ENCODE assay signal across 9 cellular contexts in the genomic region with DNA sequence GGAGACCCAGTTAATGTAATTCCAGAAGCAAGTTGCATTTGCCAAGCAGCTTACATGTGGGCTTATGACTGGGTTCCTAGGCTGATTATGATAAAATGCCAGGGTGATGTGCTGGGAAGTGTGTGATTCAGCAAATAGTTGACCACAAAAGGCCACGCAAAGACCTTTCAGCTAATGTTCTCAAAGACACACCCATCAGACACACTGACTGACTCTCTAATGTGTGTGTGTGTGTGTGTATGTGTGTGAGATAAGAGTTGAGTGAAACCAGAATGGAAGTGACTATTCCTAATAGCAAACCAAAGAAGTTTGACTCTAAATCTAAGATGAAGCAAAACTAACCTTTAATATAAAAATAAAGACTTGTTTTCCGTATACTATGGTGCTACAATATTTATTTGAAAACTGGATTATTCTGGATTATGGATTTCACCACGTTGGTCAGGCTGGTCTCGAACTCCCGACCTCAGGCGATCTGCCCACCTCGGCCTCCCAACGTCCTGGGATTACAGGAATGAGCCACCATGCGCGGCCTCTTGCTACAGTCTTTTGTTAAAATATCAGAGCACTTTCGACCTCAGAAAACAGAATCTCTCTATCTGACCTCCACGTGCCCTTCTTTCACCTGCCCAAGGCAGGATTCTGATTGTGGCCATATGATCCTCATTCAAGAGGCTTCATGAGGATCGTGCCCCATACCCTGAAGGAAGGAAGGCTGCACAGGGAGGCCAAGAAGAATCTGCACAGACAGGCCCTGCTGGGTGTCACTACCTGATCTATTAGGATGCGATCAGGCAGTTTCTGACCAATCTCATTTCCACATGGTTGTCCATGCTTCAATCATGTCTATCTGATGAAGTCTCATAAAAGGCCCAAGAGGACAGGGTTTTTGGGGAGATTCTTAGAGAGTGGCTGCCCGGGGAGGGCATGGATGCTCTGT.
DNase-seq lines count a peak whose midpoint lies in the region; ATAC-seq and TF ChIP-seq lines count a peak whose summit lies in the region.
"Had no signal": no experiment of that assay in that cellular context is flagged by ENCODE, and none has a peak within 500 bp of the region (broad histone marks: within the 10 kb centered on the region; RNA-seq: fewer than 3 reads in every experiment).

No MANE protein-coding gene starts in this region.

- peaks cover 9% of the 10 kb centered on the region for H3K27me3 Mint-ChIP-seq in GM23338 (ENCODE audit: insufficient read depth, low read depth, poor library complexity)
- H3K27me3 Mint-ChIP-seq in activated B cell treated with CpG ODN at 0.5 μM for 24 hours = no peaks in the 10 kb centered on the region

- no peak overlapping the region for H3K4me3 ChIP-seq in GM23338
- H3K4me3 ChIP-seq: ascending aorta had no signal

- H3K36me3 Mint-ChIP-seq in GM23338 (ENCODE audit: low read depth) (peaks cover 16% of the 10 kb centered on the region), activated B cell treated with CpG ODN at 0.5 μM for 24 hours (ENCODE audit: low read depth) (peaks cover 76% of the 10 kb centered on the region)

- H3F3A ChIP-seq in GM23338 (replicated peaks; ENCODE audit: low read depth) = 0 out of 2 replicates have a peak, but pooled peaks cover 3% of the 10 kb centered on the region

- H3K4me1 Mint-ChIP-seq in GM23338 (peaks cover 11% of the 10 kb centered on the region), activated B cell treated with CpG ODN at 0.5 μM for 24 hours (peaks cover 9% of the 10 kb centered on the region)

- H3K27ac Mint-ChIP-seq in GM23338 = peak overlapping the region; percentile 74
- H3K27ac Mint-ChIP-seq in activated B cell treated with CpG ODN at 0.5 μM for 24 hours = peak overlapping the region; percentile 50

- no peak overlapping the region for H3K4me2 ChIP-seq in GM23338

- H3K9me2 ChIP-seq in GM23338 (ENCODE audit: insufficient read depth) = no peaks in the 10 kb centered on the region

- TF ChIP-seq CTCF in GM23338 (conservative IDR thresholded peaks at IDR 0.05; ENCODE audit: low read depth in 2 of 2) (no peak), activated B cell treated with CpG ODN at 0.5 μM for 24 hours (IDR thresholded peaks at IDR 0.05) (no peak)

- no peaks in the 10 kb centered on the region for H3K27me3 ChIP-seq in GM23338 (ENCODE audit: insufficient read depth)
- H3K27me3 ChIP-seq: ascending aorta had no signal

- POLR2A ChIA-PET in activated B cell treated with CpG ODN at 0.5 μM for 24 hours (lab: Charles Lee) = interaction anchor here (1.0 kb wide), 1 partner anchor 81 kb away, joined by 3 read pairs; no protein-coding TSS in a partner anchor

- no peaks in the 10 kb centered on the region for H4K20me1 ChIP-seq in GM23338 (replicated peaks; ENCODE audit: insufficient read depth)

- CTCF ChIA-PET in activated B cell treated with CpG ODN at 0.5 μM for 24 hours (lab: Charles Lee) = no interaction called here

- intact Hi-C loops in activated B cell treated with CpG ODN at 0.5 μM for 24 hours (cut with micrococcal nuclease) = no loop called here

- DNase-seq in 8988T (peak; percentile 53), GM23338 (ENCODE audit: low spot score) (no peak), activated B cell treated with CpG ODN at 0.5 μM for 24 hours (no peak), glomerular visceral epithelial cell (ENCODE audit: extremely low spot score) (peak; percentile 94), NCI-H2081 treated with DMSO at 0.1 percent for 48 hours (lab: John Stamatoyannopoulos, UW) (no peak), NCI-H128 (lab: John Stamatoyannopoulos, UW; ENCODE audit: unreplicated experiment) (no peak)

- 0 out of 2 replicates have a peak, but pooled peaks cover 5% of the 10 kb centered on the region for H3K36me3 ChIP-seq in GM23338 (ENCODE audit: insufficient read depth)

- H2AFZ ChIP-seq in GM23338 = no peak overlapping the region

- ATAC-seq in GM23338 (no peak), activated B cell treated with CpG ODN at 0.5 μM for 24 hours (ENCODE audit: low read depth) (no peak), HG03280 (IDR thresholded peaks at IDR 0.05; ENCODE audit: unreplicated experiment) (no peak), GM21825 (IDR thresholded peaks at IDR 0.05; ENCODE audit: unreplicated experiment) (no peak)

- no peak overlapping the region for H3K27ac ChIP-seq in GM23338 (ENCODE audit: low read depth)
- H3K27ac ChIP-seq: ascending aorta had no signal

- H3K4me3 Mint-ChIP-seq in GM23338 (no peak overlapping the region), activated B cell treated with CpG ODN at 0.5 μM for 24 hours (no peak overlapping the region)

- no peaks in the 10 kb centered on the region; the same call in 2 of the 3 replicates for H3K9me3 Mint-ChIP-seq in GM23338
- no peaks in the 10 kb centered on the region for H3K9me3 Mint-ChIP-seq in activated B cell treated with CpG ODN at 0.5 μM for 24 hours

- peaks cover 7% of the 10 kb centered on the region; the same call in 1 of the 2 replicates for H3K4me1 ChIP-seq in GM23338 (ENCODE audit: insufficient read depth)
- H3K4me1 ChIP-seq: ascending aorta had no signal

- H3K79me2 ChIP-seq in GM23338 (replicated peaks; ENCODE audit: insufficient read depth) = no peaks in the 10 kb centered on the region

TF ChIP-seq in GM23338, 12 proteins besides CTCF, POLR2A, EP300 and RAD21:
- TF ChIP-seq ZNF331 (CRISPR knock-in tag; IDR thresholded peaks at IDR 0.05; ENCODE audit: low read depth) = no peak
- TF ChIP-seq EZH2phosphoT487 (IDR thresholded peaks at IDR 0.05; ENCODE audit: unreplicated experiment) = no peak
- TF ChIP-seq POLR2AphosphoS5 (IDR thresholded peaks at IDR 0.05; ENCODE audit: low read depth) = no peak
- TF ChIP-seq ZNF114 (CRISPR knock-in tag; IDR thresholded peaks at IDR 0.05) = no peak
- TF ChIP-seq STAT1 (IDR thresholded peaks at IDR 0.05; ENCODE audit: unreplicated experiment) = no peak
- TF ChIP-seq CREB1 (CRISPR knock-in tag; IDR thresholded peaks at IDR 0.05; ENCODE audit: low read depth) = no peak
- TF ChIP-seq, protein P1, sequence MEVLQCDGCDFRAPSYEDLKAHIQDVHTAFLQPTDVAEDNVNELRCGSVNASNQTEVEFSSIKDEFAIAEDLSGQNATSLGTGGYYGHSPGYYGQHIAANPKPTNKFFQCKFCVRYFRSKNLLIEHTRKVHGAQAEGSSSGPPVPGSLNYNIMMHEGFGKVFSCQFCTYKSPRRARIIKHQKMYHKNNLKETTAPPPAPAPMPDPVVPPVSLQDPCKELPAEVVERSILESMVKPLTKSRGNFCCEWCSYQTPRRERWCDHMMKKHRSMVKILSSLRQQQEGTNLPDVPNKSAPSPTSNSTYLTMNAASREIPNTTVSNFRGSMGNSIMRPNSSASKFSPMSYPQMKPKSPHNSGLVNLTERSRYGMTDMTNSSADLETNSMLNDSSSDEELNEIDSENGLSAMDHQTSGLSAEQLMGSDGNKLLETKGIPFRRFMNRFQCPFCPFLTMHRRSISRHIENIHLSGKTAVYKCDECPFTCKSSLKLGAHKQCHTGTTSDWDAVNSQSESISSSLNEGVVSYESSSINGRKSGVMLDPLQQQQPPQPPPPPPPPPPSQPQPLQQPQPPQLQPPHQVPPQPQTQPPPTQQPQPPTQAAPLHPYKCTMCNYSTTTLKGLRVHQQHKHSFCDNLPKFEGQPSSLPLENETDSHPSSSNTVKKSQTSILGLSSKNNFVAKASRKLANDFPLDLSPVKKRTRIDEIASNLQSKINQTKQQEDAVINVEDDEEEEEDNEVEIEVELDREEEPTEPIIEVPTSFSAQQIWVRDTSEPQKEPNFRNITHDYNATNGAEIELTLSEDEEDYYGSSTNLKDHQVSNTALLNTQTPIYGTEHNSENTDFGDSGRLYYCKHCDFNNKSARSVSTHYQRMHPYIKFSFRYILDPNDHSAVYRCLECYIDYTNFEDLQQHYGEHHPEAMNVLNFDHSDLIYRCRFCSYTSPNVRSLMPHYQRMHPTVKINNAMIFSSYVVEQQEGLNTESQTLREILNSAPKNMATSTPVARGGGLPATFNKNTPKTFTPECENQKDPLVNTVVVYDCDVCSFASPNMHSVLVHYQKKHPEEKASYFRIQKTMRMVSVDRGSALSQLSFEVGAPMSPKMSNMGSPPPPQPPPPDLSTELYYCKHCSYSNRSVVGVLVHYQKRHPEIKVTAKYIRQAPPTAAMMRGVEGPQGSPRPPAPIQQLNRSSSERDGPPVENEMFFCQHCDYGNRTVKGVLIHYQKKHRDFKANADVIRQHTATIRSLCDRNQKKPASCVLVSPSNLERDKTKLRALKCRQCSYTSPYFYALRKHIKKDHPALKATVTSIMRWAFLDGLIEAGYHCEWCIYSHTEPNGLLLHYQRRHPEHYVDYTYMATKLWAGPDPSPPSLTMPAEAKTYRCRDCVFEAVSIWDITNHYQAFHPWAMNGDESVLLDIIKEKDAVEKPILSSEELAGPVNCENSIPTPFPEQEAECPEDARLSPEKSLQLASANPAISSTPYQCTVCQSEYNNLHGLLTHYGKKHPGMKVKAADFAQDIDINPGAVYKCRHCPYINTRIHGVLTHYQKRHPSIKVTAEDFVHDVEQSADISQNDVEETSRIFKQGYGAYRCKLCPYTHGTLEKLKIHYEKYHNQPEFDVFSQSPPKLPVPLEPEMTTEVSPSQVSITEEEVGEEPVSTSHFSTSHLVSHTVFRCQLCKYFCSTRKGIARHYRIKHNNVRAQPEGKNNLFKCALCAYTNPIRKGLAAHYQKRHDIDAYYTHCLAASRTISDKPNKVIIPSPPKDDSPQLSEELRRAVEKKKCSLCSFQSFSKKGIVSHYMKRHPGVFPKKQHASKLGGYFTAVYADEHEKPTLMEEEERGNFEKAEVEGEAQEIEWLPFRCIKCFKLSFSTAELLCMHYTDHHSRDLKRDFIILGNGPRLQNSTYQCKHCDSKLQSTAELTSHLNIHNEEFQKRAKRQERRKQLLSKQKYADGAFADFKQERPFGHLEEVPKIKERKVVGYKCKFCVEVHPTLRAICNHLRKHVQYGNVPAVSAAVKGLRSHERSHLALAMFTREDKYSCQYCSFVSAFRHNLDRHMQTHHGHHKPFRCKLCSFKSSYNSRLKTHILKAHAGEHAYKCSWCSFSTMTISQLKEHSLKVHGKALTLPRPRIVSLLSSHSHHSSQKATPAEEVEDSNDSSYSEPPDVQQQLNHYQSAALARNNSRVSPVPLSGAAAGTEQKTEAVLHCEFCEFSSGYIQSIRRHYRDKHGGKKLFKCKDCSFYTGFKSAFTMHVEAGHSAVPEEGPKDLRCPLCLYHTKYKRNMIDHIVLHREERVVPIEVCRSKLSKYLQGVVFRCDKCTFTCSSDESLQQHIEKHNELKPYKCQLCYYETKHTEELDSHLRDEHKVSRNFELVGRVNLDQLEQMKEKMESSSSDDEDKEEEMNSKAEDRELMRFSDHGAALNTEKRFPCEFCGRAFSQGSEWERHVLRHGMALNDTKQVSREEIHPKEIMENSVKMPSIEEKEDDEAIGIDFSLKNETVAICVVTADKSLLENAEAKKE (CRISPR knock-in tag; IDR thresholded peaks at IDR 0.05) = no peak
- TF ChIP-seq JUNB (IDR thresholded peaks at IDR 0.05; ENCODE audit: unreplicated experiment) = no peak

Comparison
In these comparisons a context has a peak if more than half of its experiments do, and no peak if none do; other contexts are left out.
1. DNase-seq: peak in 8988T (single experiment) and glomerular visceral epithelial cell (single experiment); none in GM23338 (single experiment), activated B cell treated with CpG ODN at 0.5 μM for 24 hours (single experiment), NCI-H2081 treated with DMSO at 0.1 percent for 48 hours (single experiment) and NCI-H128 (single experiment).